20 cellular contexts compared by ENCODE assay signal in the genomic region with DNA sequence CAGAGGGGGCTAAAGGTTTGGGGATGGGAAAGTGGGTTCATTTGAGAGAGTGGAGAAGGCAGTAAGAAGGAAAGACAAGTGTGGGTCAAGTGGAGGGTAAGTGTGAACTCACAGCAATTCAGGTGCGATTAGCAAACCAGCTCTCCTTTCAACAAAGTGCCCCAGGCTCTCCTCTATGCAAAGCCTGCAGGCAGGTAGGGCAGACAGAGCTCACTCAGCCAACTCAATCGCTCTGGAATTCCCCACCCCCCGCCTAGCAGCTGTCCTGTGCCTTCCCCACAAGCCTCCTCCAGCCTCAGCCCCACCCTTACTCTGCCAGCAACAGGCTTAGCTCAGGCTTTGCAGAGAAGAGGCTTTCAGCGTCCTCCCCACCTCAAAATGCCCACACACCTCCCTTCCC. TPM values are rescaled to one million over a fixed set of nuclear protein-coding genes. Genes with fewer than 3 reads are reported as not detected.
DNase-seq lines count a peak whose midpoint lies in the region; ATAC-seq, FAIRE-seq and TF ChIP-seq lines count a peak whose summit lies in the region.
"Had no signal": no experiment of that assay in that cellular context is flagged by ENCODE, and none has a peak within 500 bp of the region (broad histone marks: within the 10 kb centered on the region; RNA-seq: fewer than 3 reads in every experiment).

No MANE protein-coding gene starts in this region.

- no peaks in the 10 kb centered on the region for H3K9me3 Mint-ChIP-seq in Calu3 (ENCODE audit: low read depth, unreplicated experiment)

- peaks cover 21% of the 10 kb centered on the region for H3K4me1 ChIP-seq in SJCRH30
- H3K4me1 ChIP-seq: esophagus muscularis mucosa, heart right ventricle, pancreas had no signal

- no peaks in the 10 kb centered on the region for H3K9me3 ChIP-seq in SJCRH30 (replicated peaks)
- H3K9me3 ChIP-seq: esophagus muscularis mucosa, heart right ventricle, pancreas had no signal

- CTCF ChIA-PET in Calu3 (lab: Charles Lee): no interaction called here

- no peaks in the 10 kb centered on the region for H3K27me3 ChIP-seq in SJCRH30
- H3K27me3 ChIP-seq: esophagus muscularis mucosa, pancreas had no signal

- H3K4me3 ChIP-seq in SJCRH30: no peak overlapping the region
- H3K4me3 ChIP-seq: esophagus muscularis mucosa, heart right ventricle, pancreas had no signal

- no peak for ATAC-seq in GM18870 (IDR thresholded peaks at IDR 0.05; ENCODE audit: unreplicated experiment)
- ATAC-seq: heart right ventricle, left colon had no signal

- no peak overlapping the region for H3K27ac Mint-ChIP-seq in Calu3 (ENCODE audit: unreplicated experiment)
- H3K27ac Mint-ChIP-seq: brain had no signal

- peak overlapping the region; percentile 22; the same call in 1 of the 2 replicates for H3K27ac ChIP-seq in SJCRH30
- H3K27ac ChIP-seq: esophagus muscularis mucosa, heart right ventricle, pancreas had no signal

- intact Hi-C loops in Calu3 (cut with micrococcal nuclease; ENCODE audit: unreplicated experiment): no loop called here

- no TSS peak for BruUV-seq in Calu3 (replicated peaks; lab: Mats Ljungman, UMichigan)

- DNase-seq in Calu3 (peak; percentile 29), LHCN-M2 (ENCODE audit: low read depth) (peak; percentile 52), SJCRH30 (peak; percentile 77 to 78), islet precursor cell (peak; percentile 85), frontal cortex (ENCODE audit: low spot score in 2 of 2) (no peak), DMS153 treated with DMSO at 0.1 percent for 48 hours (lab: John Stamatoyannopoulos, UW; ENCODE audit: unreplicated experiment) (no peak), NCI-H1930 (lab: John Stamatoyannopoulos, UW) (no peak)
- DNase-seq: activated CD4-positive, alpha-beta T cell treated with anti-CD3 and anti-CD28 coated beads for 4 hours; activated naive CD4-positive, alpha-beta T cell treated with anti-CD3 and anti-CD28 coated beads, Interleukin-2, amount 50 U/mL, for 16 hours; COR-L47; dermis blood vessel endothelial cell; heart right ventricle; pancreas; SHP77 treated with DMSO at 0.1 percent for 48 hours; T-helper 2 cell had no signal

- H3K36me3 Mint-ChIP-seq in Calu3 (ENCODE audit: insufficient read depth, unreplicated experiment): peaks cover 6% of the 10 kb centered on the region
- H3K36me3 Mint-ChIP-seq: brain had no signal

- FAIRE-seq in frontal cortex (lab: Jason Lieb, UNC): no peak
- FAIRE-seq: GM18507, pancreas had no signal

- TF ChIP-seq CTCF in Calu3 (IDR thresholded peaks at IDR 0.05; ENCODE audit: unreplicated experiment): no peak

- H3K36me3 ChIP-seq in SJCRH30: no peaks in the 10 kb centered on the region
- H3K36me3 ChIP-seq: esophagus muscularis mucosa, heart right ventricle, pancreas had no signal

- H3K27me3 Mint-ChIP-seq in Calu3 (ENCODE audit: unreplicated experiment): peaks cover 15% of the 10 kb centered on the region
- H3K27me3 Mint-ChIP-seq: brain had no signal

- no peak overlapping the region for H3K4me3 Mint-ChIP-seq in Calu3 (ENCODE audit: low read depth, unreplicated experiment)
- H3K4me3 Mint-ChIP-seq: brain had no signal

- H3K4me1 Mint-ChIP-seq in Calu3 (ENCODE audit: low read depth, unreplicated experiment): peaks cover 15% of the 10 kb centered on the region
- H3K4me1 Mint-ChIP-seq: brain had no signal

RNA-seq across cellular contexts. Expression of a gene that starts 14.8 kb away (rescaled TPM):
- total RNA-seq in Calu3 (2022) (7.1 and 8.8 TPM in 2 replicates), LHCN-M2 (2014; rRNA removed) (3.8 and 4.8 TPM in 2 replicates), frontal cortex (2.4 TPM)
- 9.9 TPM for polyA plus RNA-seq in LHCN-M2 (2012)
- total RNA-seq in SJCRH30 (2014; rRNA removed; shearing (Covaris generic)): 5.5 and 5.6 TPM in 2 replicates

Comparison
In these comparisons a context has a peak if more than half of its experiments do, and no peak if none do; other contexts are left out.
1. DNase-seq: peak in Calu3 (single experiment), LHCN-M2 (single experiment), SJCRH30 (2 of 2) and islet precursor cell (single experiment); none in frontal cortex (0 of 2), DMS153 treated with DMSO at 0.1 percent for 48 hours (single experiment) and NCI-H1930 (0 of 2).